Comparison of ENCODE assay signal across 17 cellular contexts in genomic region chr13:66506979-66507378, GRCh38.
DNase-seq lines count a peak whose midpoint lies in the region; ATAC-seq and TF ChIP-seq lines count a peak whose summit lies in the region.
"Had no signal": no experiment of that assay in that cellular context is flagged by ENCODE, and none has a peak within 500 bp of the region (broad histone marks: within the 10 kb centered on the region; RNA-seq: fewer than 3 reads in every experiment).

No MANE protein-coding gene starts in this region.

- H3K9me3 ChIP-seq in mucosa of descending colon: no peaks in the 10 kb centered on the region
- no peaks in the 10 kb centered on the region for H3K9me3 ChIP-seq in effector memory CD4-positive, alpha-beta T cell (ENCODE audit: control insufficient read depth, low read length)
- H3K9me3 ChIP-seq: body of pancreas, psoas muscle had no signal

- TF ChIP-seq CTCF in mucosa of descending colon (IDR thresholded peaks at IDR 0.05): no peak

- in situ Hi-C loops in G401 (cut with HindIII; ENCODE audit: low sequenced_read_pairs): no loop called here

- peak; percentile 56 for DNase-seq in fibroblast of peridontal ligament (ENCODE audit: extremely low read depth)
- DNase-seq in COR-L47 (lab: John Stamatoyannopoulos, UW): no peak
- no peak for DNase-seq in mucosa of descending colon
- no peak for DNase-seq in G401 (ENCODE audit: low spot score)
- DNase-seq in effector memory CD4-positive, alpha-beta T cell: no peak
- DNase-seq: activated CD4-positive, alpha-beta T cell treated with anti-CD3 and anti-CD28 coated beads, Interleukin-2, amount 10 ng/mL, durations not matched to agents 7 days and 5 days; body of pancreas; DMS 273 treated with DMSO at 0.1 percent for 48 hours; MV-4-11; NCI-H226; psoas muscle; stimulated activated CD4-positive, alpha-beta T cell treated with anti-CD3 and anti-CD28 coated beads, Interleukin-2, amount 100 ng/mL, for 24 hours had no signal

- H3K27ac ChIP-seq in effector memory CD4-positive, alpha-beta T cell (ENCODE audit: insufficient read depth, low read length, poor library complexity, severe bottlenecking): no peak overlapping the region
- H3K27ac ChIP-seq: body of pancreas, psoas muscle had no signal

- ATAC-seq in GM18520 (IDR thresholded peaks at IDR 0.05; ENCODE audit: unreplicated experiment) (peak; percentile 66), GM21576 (IDR thresholded peaks at IDR 0.05; ENCODE audit: unreplicated experiment) (peak; percentile 61), HG03521 (IDR thresholded peaks at IDR 0.05; ENCODE audit: unreplicated experiment) (peak; percentile 62), mucosa of descending colon (no peak)
- ATAC-seq: activated T-helper 17 cell treated with anti-CD3 and anti-CD28 coated beads, Interleukin-2, amount 50 U/mL, for 72 hours; body of pancreas; psoas muscle; stimulated activated memory B cell treated with anti-CD40 and anti-IgM and Interleukin-4, amounts not matched to agents 10 μg/mL and 1 μg/mL and 100 μg/mL, for 72 hours had no signal

- H3K4me3 ChIP-seq in mucosa of descending colon: no peak overlapping the region
- H3K4me3 ChIP-seq in effector memory CD4-positive, alpha-beta T cell (ENCODE audit: insufficient read depth, low read depth, low read length, poor library complexity, severe bottlenecking): no peak overlapping the region
- H3K4me3 ChIP-seq: body of pancreas, psoas muscle had no signal

- H3K36me3 ChIP-seq in mucosa of descending colon (ENCODE audit: low read depth): no peaks in the 10 kb centered on the region
- no peaks in the 10 kb centered on the region for H3K36me3 ChIP-seq in effector memory CD4-positive, alpha-beta T cell (ENCODE audit: control insufficient read depth, insufficient read depth, low read length)

- intact Hi-C loops in mucosa of descending colon (cut with DNase I, micrococcal nuclease): no loop called here

- no peaks in the 10 kb centered on the region for H3K27me3 ChIP-seq in effector memory CD4-positive, alpha-beta T cell (replicated peaks; ENCODE audit: control insufficient read depth, insufficient read depth, low read length, poor library complexity, severe bottlenecking)
- H3K27me3 ChIP-seq: body of pancreas had no signal

- no peaks in the 10 kb centered on the region for H3K4me1 ChIP-seq in mucosa of descending colon (ENCODE audit: low read depth)
- no peaks in the 10 kb centered on the region for H3K4me1 ChIP-seq in effector memory CD4-positive, alpha-beta T cell (ENCODE audit: control insufficient read depth, insufficient read depth, low read length, poor library complexity, severe bottlenecking)
- H3K4me1 ChIP-seq: body of pancreas had no signal
